In the genomic region with DNA sequence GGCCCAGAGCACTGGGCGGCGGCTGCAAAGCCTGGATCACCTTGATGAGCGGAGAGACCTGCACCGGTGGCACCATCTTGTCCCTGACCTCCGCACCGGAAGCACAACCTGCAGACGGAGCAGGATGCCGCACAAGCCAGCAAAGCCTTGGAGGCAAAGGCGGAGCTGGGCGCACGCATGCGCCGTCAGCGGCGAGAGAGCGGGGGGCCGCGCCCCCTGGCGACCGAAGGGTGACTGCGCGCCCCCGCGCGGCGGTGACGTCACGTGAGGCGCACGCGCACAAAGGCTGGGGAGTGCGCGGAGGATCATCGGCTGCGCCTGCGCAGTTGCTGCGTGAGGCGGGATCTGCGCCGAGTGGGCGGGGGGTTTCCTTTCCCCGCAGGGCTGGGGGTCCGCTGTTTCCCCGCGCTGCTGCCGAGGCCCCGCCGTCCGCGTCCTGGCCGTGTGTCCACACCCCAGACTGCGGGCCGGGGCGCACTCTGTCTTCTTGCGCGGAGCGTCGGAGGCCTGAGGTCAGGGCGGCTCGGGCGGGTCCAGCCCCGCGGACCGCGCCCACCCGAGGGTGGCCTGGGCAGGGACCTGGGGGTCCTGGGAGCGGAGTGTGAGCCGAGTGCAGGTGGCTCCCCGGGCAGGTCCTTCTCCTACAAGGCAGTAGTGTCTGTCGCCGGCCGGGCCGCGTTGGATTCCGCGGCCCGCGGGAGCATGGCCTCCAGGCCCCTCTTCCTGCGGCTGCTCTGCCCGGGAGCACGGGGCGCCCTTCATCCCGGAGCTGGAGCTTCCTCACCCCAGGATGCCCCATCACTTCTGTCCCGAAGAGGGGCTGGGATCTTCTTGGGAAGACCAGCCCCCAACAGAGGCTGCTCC, we compare ENCODE assay signal across 8 cellular contexts. TPM values are rescaled to one million over a fixed set of nuclear protein-coding genes. Genes with fewer than 3 reads are reported as not detected.
DNase-seq lines count a peak whose midpoint lies in the region; ATAC-seq and TF ChIP-seq lines count a peak whose summit lies in the region.

A gene with protein sequence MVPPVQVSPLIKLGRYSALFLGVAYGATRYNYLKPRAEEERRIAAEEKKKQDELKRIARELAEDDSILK (minus strand): TSS at position 105 of the 864 bp plus-strand sequence. CDS start 29 bp downstream, at position 76.
Gene MYL5, plus strand, starts transcription at position 371 of the 864 bp plus-strand sequence. CDS start 3,485 bp downstream, outside the sequence.

- peak in 1 of 2 donors; percentile 54 for TF ChIP-seq POLR2A in lower leg skin (IDR thresholded peaks at IDR 0.05)

- H3K4me3 ChIP-seq in CD4-positive, alpha-beta memory T cell (ENCODE audit: low read length in 2 of 2), result peak within 1 kb of the TSS; percentile 57 to 76
- peak within 1 kb of the TSS; percentile 70 to 100 (median 94) for H3K4me3 ChIP-seq in dorsolateral prefrontal cortex
- peak within 1 kb of the TSS; percentile 72 for H3K4me3 ChIP-seq in lower leg skin (ENCODE audit: low read depth, poor library complexity, severe bottlenecking)

- H3K27me3 ChIP-seq in CD4-positive, alpha-beta memory T cell (ENCODE audit: insufficient read depth, low read length), result no peaks in the 10 kb centered on the region
- no peaks in the 10 kb centered on the region for H3K27me3 ChIP-seq in dorsolateral prefrontal cortex

- peak within 1 kb of the TSS; percentile 85 to 94 (median 92) for H3K27ac Mint-ChIP-seq in CD4-positive, alpha-beta memory T cell
- H3K27ac Mint-ChIP-seq in activated CD4-positive, alpha-beta memory T cell treated with anti-CD3 and anti-CD28 coated beads for 36 hours, result peak within 1 kb of the TSS; percentile 82

- POLR2A ChIA-PET in CD4-positive, alpha-beta memory T cell (lab: Charles Lee; ENCODE audit: partially characterized antibody), result interaction anchor here (0.6 to 4.4 kb wide), 15 partner anchors 9 to 550 kb away, joined by 3 to 57 read pairs (median 4); partner anchors contain the start of genes GAK, PCGF3, TMEM175 and ZNF718
- POLR2A ChIA-PET in activated CD4-positive, alpha-beta memory T cell treated with anti-CD3 and anti-CD28 coated beads for 36 hours (lab: Charles Lee), result interaction anchor here (0.5 to 2.0 kb wide), 4 partner anchors 10 to 256 kb away, joined by 3 to 16 read pairs (median 4); no protein-coding TSS in a partner anchor

- peaks cover 2 to 18% (median 10%) of the 10 kb centered on the region in 4 donors for H3K4me1 Mint-ChIP-seq in CD4-positive, alpha-beta memory T cell
- H3K4me1 Mint-ChIP-seq in activated CD4-positive, alpha-beta memory T cell treated with anti-CD3 and anti-CD28 coated beads for 36 hours (ENCODE audit: low read depth), result peaks cover 10% of the 10 kb centered on the region

- 0% methylated on average over 32 to 34 of the region's 84 CpGs for WGBS in lower leg skin, 2 donors

- no peaks in the 10 kb centered on the region for H3K9me3 Mint-ChIP-seq in CD4-positive, alpha-beta memory T cell
- no peaks in the 10 kb centered on the region for H3K9me3 Mint-ChIP-seq in activated CD4-positive, alpha-beta memory T cell treated with anti-CD3 and anti-CD28 coated beads for 36 hours

- intact Hi-C loops in CD4-positive, alpha-beta memory T cell (cut with micrococcal nuclease), result loop anchor here (1.0 to 5.0 kb wide), 9 partner anchors 10 to 1183 kb away; partner anchors contain the start of genes DGKQ, GAK, LETM1 and PCGF3
- intact Hi-C loops in activated CD4-positive, alpha-beta memory T cell treated with anti-CD3 and anti-CD28 coated beads for 36 hours (cut with micrococcal nuclease), result loop anchor here (1.0 to 2.0 kb wide), 5 partner anchors 10 to 338 kb away; partner anchors contain the start of genes PCGF3, PIGG, ZNF141 and ZNF721
- intact Hi-C loops in dorsolateral prefrontal cortex (cut with DNase I) (loop anchor here (5.0 to 10.0 kb wide), 3 partner anchors 70 to 170 kb away; no protein-coding TSS in a partner anchor), lower leg skin (cut with DNase I; ENCODE audit: low total_unique reads) (no loop called here)

- peaks cover 11 to 19% of the 10 kb centered on the region in 2 donors for H3K36me3 Mint-ChIP-seq in CD4-positive, alpha-beta memory T cell
- peaks cover 24% of the 10 kb centered on the region for H3K36me3 Mint-ChIP-seq in activated CD4-positive, alpha-beta memory T cell treated with anti-CD3 and anti-CD28 coated beads for 36 hours

- H3K36me3 ChIP-seq in CD4-positive, alpha-beta memory T cell (ENCODE audit: insufficient read depth, low read length), result peaks cover 12% of the 10 kb centered on the region

- H3K4me3 Mint-ChIP-seq in CD4-positive, alpha-beta memory T cell, result peak within 1 kb of the TSS; percentile 86 to 93 (median 90)
- H3K4me3 Mint-ChIP-seq in activated CD4-positive, alpha-beta memory T cell treated with anti-CD3 and anti-CD28 coated beads for 36 hours, result peak within 1 kb of the TSS; percentile 81

- H3K9me3 ChIP-seq in CD4-positive, alpha-beta memory T cell (ENCODE audit: control insufficient read depth in 1 of 2, low read length in 2 of 2), result no peaks in the 10 kb centered on the region

- no peaks in the 10 kb centered on the region for H3K27me3 Mint-ChIP-seq in CD4-positive, alpha-beta memory T cell
- H3K27me3 Mint-ChIP-seq in activated CD4-positive, alpha-beta memory T cell treated with anti-CD3 and anti-CD28 coated beads for 36 hours, result no peaks in the 10 kb centered on the region

- peak within 1 kb of the TSS; percentile 99 for H3K27ac ChIP-seq in CD4-positive, alpha-beta memory T cell (ENCODE audit: low read depth, low read length)
- H3K27ac ChIP-seq in dorsolateral prefrontal cortex, result peak within 1 kb of the TSS; percentile 76 to 100 (median 95)

- ATAC-seq in GM19438 (IDR thresholded peaks at IDR 0.05; ENCODE audit: low read depth, unreplicated experiment) (peak; percentile 64), HG03575 (IDR thresholded peaks at IDR 0.05; ENCODE audit: extremely low read depth, insufficient number of reproducible peaks, low FRiP score, unreplicated experiment) (peak; percentile 58)

- TF ChIP-seq CTCF in dorsolateral prefrontal cortex (IDR thresholded peaks at IDR 0.05 in 54 of 56, conservative IDR thresholded peaks at IDR 0.05 in 2 of 56; ENCODE audit: low read depth in 1 of 56, partially characterized antibody in 56 of 56) (peak; percentile 77 to 99 (median 93)), lower leg skin (IDR thresholded peaks at IDR 0.05) (peak in 1 of 3 donors; percentile 64)

- DNase-seq in CD4-positive, alpha-beta memory T cell, result peak; percentile 98 to 100 (median 98)
- DNase-seq in NCI-H82 (lab: John Stamatoyannopoulos, UW) (peak; percentile 95), dorsolateral prefrontal cortex (peak; percentile 92 to 97 (median 96)), lower leg skin (ENCODE audit: low spot score in 2 of 2) (peak; percentile 95 to 99)
- peak; percentile 98 for DNase-seq in activated CD4-positive, alpha-beta memory T cell treated with anti-CD3 and anti-CD28 coated beads for 36 hours
- DNase-seq in stimulated activated CD4-positive, alpha-beta T cell treated with anti-CD3 and anti-CD28 coated beads, Interleukin-4, amount 100 ng/mL, for 48 hours (ENCODE audit: low read depth in 2 of 2), result peak; percentile 94 to 95

- peaks cover 16% of the 10 kb centered on the region for H3K4me1 ChIP-seq in CD4-positive, alpha-beta memory T cell (ENCODE audit: insufficient read depth, low read length)

- CTCF ChIA-PET in CD4-positive, alpha-beta memory T cell (lab: Charles Lee; ENCODE audit: partially characterized antibody), result interaction anchor here (1.4 to 3.3 kb wide), 2 partner anchors 11 to 430 kb away, joined by 3 to 19 read pairs; no protein-coding TSS in a partner anchor
- CTCF ChIA-PET in activated CD4-positive, alpha-beta memory T cell treated with anti-CD3 and anti-CD28 coated beads for 36 hours (lab: Charles Lee), result interaction anchor here (0.6 to 2.5 kb wide), 5 partner anchors 10 to 72 kb away, joined by 3 to 12 read pairs (median 6); no protein-coding TSS in a partner anchor

RNA-seq across cellular contexts. Expression of the first gene that starts in this region (rescaled TPM):
- 100 to 1,000 TPM; 137 to 152 TPM for total RNA-seq in CD4-positive, alpha-beta memory T cell
- polyA plus RNA-seq in CD4-positive, alpha-beta memory T cell, result 100 to 1,000 TPM; 419 to 542 TPM
- 100 to 1,000 TPM; 245 to 254 TPM for total RNA-seq in activated CD4-positive, alpha-beta memory T cell treated with anti-CD3 and anti-CD28 coated beads for 36 hours
- 100 to 1,000 TPM; 167 to 373 (median 261) TPM for total RNA-seq in dorsolateral prefrontal cortex
- total RNA-seq in lower leg skin, result 100 to 1,000 TPM in 3 of 4 donors, 10 to 100 TPM in 1; 38.2 to 172 (median 140) TPM

RNA-seq across cellular contexts. Expression of gene MYL5, which starts in this region (rescaled TPM):
- total RNA-seq in CD4-positive, alpha-beta memory T cell, result 10 to 100 TPM; 12.1 to 15.4 TPM
- polyA plus RNA-seq in CD4-positive, alpha-beta memory T cell, result 1 to 10 TPM; 2.1 to 3.2 TPM
- 10 to 100 TPM; 12.4 to 13.0 TPM for total RNA-seq in activated CD4-positive, alpha-beta memory T cell treated with anti-CD3 and anti-CD28 coated beads for 36 hours
- total RNA-seq in dorsolateral prefrontal cortex (10 to 100 TPM in 92 of 120 experiments, 1 to 10 TPM in 28; 5.0 to 32.6 (median 13.8) TPM), lower leg skin (10 to 100 TPM in 1 of 4 donors, 1 to 10 TPM in 3; 7.2 to 31.4 (median 7.7) TPM)

Comparison
In these comparisons a context has a peak if more than half of its experiments do, and no peak if none do; other contexts are left out.
1. Peak in every context shown above with its lines: DNase-seq, ATAC-seq, H3K4me3 ChIP-seq and H3K27ac ChIP-seq.